23 cellular contexts compared by ENCODE assay signal in genomic region chr4:139907001-139907809, GRCh38.
DNase-seq lines count a peak whose midpoint lies in the region; ATAC-seq and TF ChIP-seq lines count a peak whose summit lies in the region.
"Had no signal": no experiment of that assay in that cellular context is flagged by ENCODE, and none has a peak within 500 bp of the region (broad histone marks: within the 10 kb centered on the region; RNA-seq: fewer than 3 reads in every experiment).

No MANE protein-coding gene starts in this region.

- peaks cover 31% of the 10 kb centered on the region for H3K4me1 ChIP-seq in lower lobe of right lung
- H3K4me1 ChIP-seq: Peyer's patch, prostate gland had no signal

- no peak for TF ChIP-seq CTCF in lower lobe of right lung (IDR thresholded peaks at IDR 0.05)

- H3K27me3 ChIP-seq in lower lobe of right lung (ENCODE audit: low read depth): no peaks in the 10 kb centered on the region
- H3K27me3 ChIP-seq: MG63, Peyer's patch, transverse colon had no signal

- DNase-seq in amniotic epithelial cell (ENCODE audit: low read depth): peak; percentile 48
- DNase-seq in lower lobe of right lung: no peak
- no peak for DNase-seq in NCI-H524 treated with DMSO at 0.1 percent for 48 hours (lab: John Stamatoyannopoulos, UW)
- no peak for DNase-seq in DMS114 treated with DMSO at 0.1 percent for 48 hours (lab: John Stamatoyannopoulos, UW; ENCODE audit: unreplicated experiment)
- no peak for DNase-seq in GOT3 (lab: John Stamatoyannopoulos, UW)
- DNase-seq in GM03348 (ENCODE audit: low spot score): no peak
- DNase-seq: activated naive CD4-positive, alpha-beta T cell treated with Interleukin-2 at 50 U/mL for 16 hours; AML-193; COR-L47; cortex of kidney; mesenchymal stem cell; MG63; natural killer cell; NCI-H187; NCI-H510A; Peyer's patch; SW 1271; transverse colon had no signal

- peak overlapping the region; percentile 2 for H3K27ac ChIP-seq in lower lobe of right lung
- H3K27ac ChIP-seq: epithelial cell of prostate, Peyer's patch, prostate gland, transverse colon had no signal

- peak; percentile 52 for ATAC-seq in GM18867 (IDR thresholded peaks at IDR 0.05; ENCODE audit: unreplicated experiment)
- ATAC-seq in HG03432 (IDR thresholded peaks at IDR 0.05; ENCODE audit: unreplicated experiment): peak; percentile 69
- peak in 1 of 2 donors; percentile 75 for ATAC-seq in lower lobe of right lung
- ATAC-seq: natural killer cell; stimulated activated memory B cell treated with anti-CD40 and anti-IgM and Interleukin-4, amounts not matched to agents 10 μg/mL and 1 μg/mL and 100 μg/mL, for 72 hours had no signal

- intact Hi-C loops in lower lobe of right lung (cut with DNase I): no loop called here

- no peaks in the 10 kb centered on the region for H3K36me3 ChIP-seq in lower lobe of right lung
- H3K36me3 ChIP-seq: MG63, Peyer's patch, prostate gland, transverse colon had no signal

- no peak overlapping the region for H3K4me3 ChIP-seq in lower lobe of right lung
- H3K4me3 ChIP-seq: MG63, Peyer's patch, prostate gland, transverse colon had no signal

- H3K9me3 ChIP-seq in lower lobe of right lung: no peaks in the 10 kb centered on the region
- H3K9me3 ChIP-seq: MG63, Peyer's patch, prostate gland, transverse colon had no signal
